20 cellular contexts compared by ENCODE assay signal in the genomic region with DNA sequence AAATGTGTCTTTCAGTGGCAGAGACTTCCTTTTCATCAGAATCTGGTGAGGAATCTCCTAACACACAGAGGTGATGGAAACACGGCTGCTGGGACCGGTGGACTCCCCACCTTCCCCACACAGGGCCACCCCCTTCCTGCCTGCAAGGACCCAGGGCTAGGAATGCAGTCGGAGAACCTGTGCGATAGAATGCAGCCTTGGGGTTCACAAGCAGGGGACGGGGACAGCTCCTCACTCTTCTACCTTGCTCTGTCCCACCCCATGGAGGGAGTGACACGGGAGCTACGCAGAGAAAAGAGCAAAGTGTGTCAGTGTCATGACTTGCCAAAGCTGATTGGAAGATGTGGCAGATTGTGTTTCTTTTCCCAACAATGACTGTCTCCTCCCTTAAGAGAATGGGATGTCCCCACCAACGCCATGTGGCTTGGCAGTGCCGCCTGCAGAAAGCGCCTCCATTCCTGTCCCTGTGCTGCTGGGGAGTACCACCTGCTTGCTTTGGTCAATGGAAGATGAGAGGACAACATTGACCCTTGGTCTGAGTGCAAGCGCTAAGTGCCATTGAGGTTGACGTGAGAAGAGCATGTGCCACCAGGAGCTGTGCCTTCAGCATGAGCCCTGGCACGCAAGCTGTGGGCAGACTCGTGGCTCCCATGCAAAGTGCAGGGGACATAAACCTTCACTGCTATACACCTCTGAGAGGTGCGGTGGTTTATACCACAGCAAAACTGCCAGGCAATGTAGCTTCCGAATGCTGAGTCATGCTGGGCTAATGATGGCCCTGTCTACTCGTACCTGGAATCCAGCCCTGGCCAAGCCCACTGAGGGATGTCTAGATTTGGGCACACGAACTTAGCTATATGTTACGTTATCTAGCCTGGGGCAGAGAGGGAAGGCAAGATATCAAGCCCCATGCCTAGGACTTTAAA. TPM values are rescaled to one million over a fixed set of nuclear protein-coding genes. Genes with fewer than 3 reads are reported as not detected.
DNase-seq lines count a peak whose midpoint lies in the region; ATAC-seq and TF ChIP-seq lines count a peak whose summit lies in the region.
"Had no signal": no experiment of that assay in that cellular context is flagged by ENCODE, and none has a peak within 500 bp of the region (broad histone marks: within the 10 kb centered on the region; RNA-seq: fewer than 3 reads in every experiment).

No MANE protein-coding gene starts in this region.

- TF ChIP-seq CTCF in HCT116 (IDR thresholded peaks at IDR 0.05 in 2 of 3, conservative IDR thresholded peaks at IDR 0.05 in 1 of 3; ENCODE audit: borderline replicate concordance in 1 of 3, insufficient read depth in 1 of 3, low read depth in 2 of 3, low read length in 2 of 3): no peak
- no peak for TF ChIP-seq CTCF in nephron progenitor cell (IDR thresholded peaks at IDR 0.05)

- H3K4me1 Mint-ChIP-seq in CD4-positive, CD25-positive, alpha-beta regulatory T cell: peaks cover 13 to 32% (median 20%) of the 10 kb centered on the region in 4 donors
- H3K4me1 Mint-ChIP-seq in activated naive CD8-positive, alpha-beta T cell treated with anti-CD3 and anti-CD28 coated beads, Interleukin-2, amount 50 U/mL, for 24 hours: peaks cover 48% of the 10 kb centered on the region
- H3K4me1 Mint-ChIP-seq in nephron progenitor cell: peaks cover 4% of the 10 kb centered on the region

- H3K9me2 ChIP-seq in HCT116 (ENCODE audit: insufficient read depth): no peaks in the 10 kb centered on the region

- no peaks in the 10 kb centered on the region for H3K36me3 ChIP-seq in CD4-positive, CD25-positive, alpha-beta regulatory T cell (ENCODE audit: control insufficient read depth, insufficient read depth, low read length)
- H3K36me3 ChIP-seq in HCT116 (ENCODE audit: control insufficient read depth in 1 of 2, insufficient read depth in 2 of 2, low read length in 2 of 2): 0 out of 4 replicates have a peak, but pooled peaks cover 0 to 15% of the 10 kb centered on the region in 2 experiments
- H3K36me3 ChIP-seq: pancreas had no signal

- peak overlapping the region in 1 of 4 donors; percentile 35 for H3K4me3 Mint-ChIP-seq in CD4-positive, CD25-positive, alpha-beta regulatory T cell
- H3K4me3 Mint-ChIP-seq in activated naive CD8-positive, alpha-beta T cell treated with anti-CD3 and anti-CD28 coated beads, Interleukin-2, amount 50 U/mL, for 24 hours: no peak overlapping the region
- no peak overlapping the region for H3K4me3 Mint-ChIP-seq in nephron progenitor cell
- H3K4me3 Mint-ChIP-seq: B cell, brain had no signal

- RAD21 ChIA-PET in HCT116 (lab: Charles Lee; ENCODE audit: low non-redundant PET in 1 of 2, low total read pairs in 2 of 2, uncharacterized antibody in 2 of 2, unreplicated experiment in 2 of 2): no interaction called here

- peaks cover 95% of the 10 kb centered on the region for H3K79me2 ChIP-seq in HCT116 (ENCODE audit: insufficient read depth, low read length)

- peak overlapping the region in 2 of 3 donors; percentile 32 to 56 for H3K27ac Mint-ChIP-seq in CD4-positive, CD25-positive, alpha-beta regulatory T cell
- peak overlapping the region; percentile 34 for H3K27ac Mint-ChIP-seq in activated naive CD8-positive, alpha-beta T cell treated with anti-CD3 and anti-CD28 coated beads, Interleukin-2, amount 50 U/mL, for 24 hours
- H3K27ac Mint-ChIP-seq in nephron progenitor cell: peak overlapping the region; percentile 39
- H3K27ac Mint-ChIP-seq: B cell, brain had no signal

- peaks cover 13% of the 10 kb centered on the region for H3K4me1 ChIP-seq in CD4-positive, CD25-positive, alpha-beta regulatory T cell (ENCODE audit: control insufficient read depth, insufficient read depth, low read length, poor library complexity, severe bottlenecking)
- peaks cover 18 to 64% of the 10 kb centered on the region in 2 experiments for H3K4me1 ChIP-seq in HCT116 (ENCODE audit: control insufficient read depth in 1 of 2, insufficient read depth in 2 of 2, low read length in 2 of 2)
- H3K4me1 ChIP-seq: testis had no signal

- peak overlapping the region; percentile 5; the same call in 1 of the 2 replicates for H3K9ac ChIP-seq in HCT116 (ENCODE audit: low read length)

- no peak for TF ChIP-seq POLR2A in HCT116 (IDR thresholded peaks at IDR 0.05; ENCODE audit: borderline replicate concordance, extremely low read depth, insufficient read depth, insufficient read length)

- H3K9me3 Mint-ChIP-seq in CD4-positive, CD25-positive, alpha-beta regulatory T cell: peaks cover 0 to 3% (median 0%) of the 10 kb centered on the region in 7 donors
- H3K9me3 Mint-ChIP-seq in activated naive CD8-positive, alpha-beta T cell treated with anti-CD3 and anti-CD28 coated beads, Interleukin-2, amount 50 U/mL, for 24 hours: peaks cover 15% of the 10 kb centered on the region
- peaks cover 22% of the 10 kb centered on the region for H3K9me3 Mint-ChIP-seq in nephron progenitor cell

- H3K36me3 Mint-ChIP-seq in CD4-positive, CD25-positive, alpha-beta regulatory T cell: peaks cover 5% of the 10 kb centered on the region
- peaks cover 19% of the 10 kb centered on the region for H3K36me3 Mint-ChIP-seq in activated naive CD8-positive, alpha-beta T cell treated with anti-CD3 and anti-CD28 coated beads, Interleukin-2, amount 50 U/mL, for 24 hours (ENCODE audit: low read depth)
- H3K36me3 Mint-ChIP-seq in nephron progenitor cell (ENCODE audit: low read depth): no peaks in the 10 kb centered on the region
- H3K36me3 Mint-ChIP-seq: brain had no signal

- H3K4me3 ChIP-seq in CD4-positive, CD25-positive, alpha-beta regulatory T cell (ENCODE audit: low read depth, low read length): no peak overlapping the region
- no peak overlapping the region; a peak in 1 of 4 replicates for H3K4me3 ChIP-seq in HCT116 (replicated peaks in 1 of 2; ENCODE audit: low read depth in 1 of 2, low read length in 2 of 2)
- H3K4me3 ChIP-seq: pancreas, testis had no signal

- H3K27me3 ChIP-seq in CD4-positive, CD25-positive, alpha-beta regulatory T cell (ENCODE audit: control insufficient read depth, insufficient read depth, low read length): no peaks in the 10 kb centered on the region
- H3K27me3 ChIP-seq in HCT116 (ENCODE audit: insufficient read depth, low read length): no peaks in the 10 kb centered on the region
- H3K27me3 ChIP-seq: pancreas, testis had no signal

- BruUV-seq in HCT116 (replicated peaks; lab: Mats Ljungman, UMichigan): no TSS peak

- intact Hi-C loops in HCT116 (cut with micrococcal nuclease): no loop called here

- H3K4me2 ChIP-seq in HCT116 (ENCODE audit: low read length): peak overlapping the region; percentile 47

- no peak for TF ChIP-seq RAD21 in HCT116 (IDR thresholded peaks at IDR 0.05; ENCODE audit: low read depth)

- no peak for ATAC-seq in CD4-positive, CD25-positive, alpha-beta regulatory T cell (ENCODE audit: low read depth in 2 of 2)
- ATAC-seq in HCT116: peak; percentile 57
- no peak for ATAC-seq in activated naive CD8-positive, alpha-beta T cell treated with anti-CD3 and anti-CD28 coated beads, Interleukin-2, amount 50 U/mL, for 24 hours
- no peak for ATAC-seq in GM21737 (IDR thresholded peaks at IDR 0.05; ENCODE audit: unreplicated experiment)
- ATAC-seq: left ventricle myocardium superior, pancreas, Right ventricle myocardium inferior, T-cell had no signal

- no peaks in the 10 kb centered on the region for H3K9me3 ChIP-seq in CD4-positive, CD25-positive, alpha-beta regulatory T cell (ENCODE audit: control insufficient read depth in 2 of 2, low read length in 2 of 2)
- no peaks in the 10 kb centered on the region; a peak in 1 of 4 replicates for H3K9me3 ChIP-seq in HCT116 (ENCODE audit: control insufficient read depth in 1 of 2, insufficient read depth in 1 of 2, low read depth in 1 of 2, low read length in 2 of 2)
- H3K9me3 ChIP-seq: pancreas, testis had no signal

- CTCF ChIA-PET in HCT116 (lab: Charles Lee): no interaction called here

- DNase-seq in CD4-positive, CD25-positive, alpha-beta regulatory T cell: no peak
- no peak for DNase-seq in HCT116 (ENCODE audit: low read depth, low spot score)
- peak; percentile 2 for DNase-seq in activated naive CD8-positive, alpha-beta T cell treated with anti-CD3 and anti-CD28 coated beads, Interleukin-2, amount 50 U/mL, for 24 hours
- no peak for DNase-seq in nephron progenitor cell
- DNase-seq in activated CD4-positive, CD25-positive, alpha-beta regulatory T cell (lab: John Stamatoyannopoulos, UW): no peak
- DNase-seq in NCI-H2081 (lab: John Stamatoyannopoulos, UW): no peak
- DNase-seq in Ammon's horn (ENCODE audit: low spot score): no peak
- DNase-seq: activated naive CD4-positive, alpha-beta T cell treated with Interleukin-2 at 50 U/mL for 16 hours; dermis blood vessel endothelial cell; Kasumi-1; left ventricle myocardium superior; NCI-H1417 treated with DMSO at 0.1 percent for 48 hours; NCI-H226; testis had no signal

- H2AFZ ChIP-seq in HCT116 (ENCODE audit: low read depth, low read length, poor library complexity, severe bottlenecking): no peak overlapping the region

- no peak overlapping the region for H3K27ac ChIP-seq in CD4-positive, CD25-positive, alpha-beta regulatory T cell (ENCODE audit: insufficient read depth, low read length, poor library complexity, severe bottlenecking)
- peak overlapping the region; percentile 28; the same call in 1 of the 2 replicates for H3K27ac ChIP-seq in HCT116 (ENCODE audit: low read depth, low read length)
- H3K27ac ChIP-seq: testis had no signal

- peaks cover 12% of the 10 kb centered on the region for H3K27me3 Mint-ChIP-seq in CD4-positive, CD25-positive, alpha-beta regulatory T cell
- H3K27me3 Mint-ChIP-seq in activated naive CD8-positive, alpha-beta T cell treated with anti-CD3 and anti-CD28 coated beads, Interleukin-2, amount 50 U/mL, for 24 hours: no peaks in the 10 kb centered on the region
- no peaks in the 10 kb centered on the region for H3K27me3 Mint-ChIP-seq in nephron progenitor cell (ENCODE audit: low read depth, poor library complexity)
- H3K27me3 Mint-ChIP-seq: B cell, T-cell had no signal

- POLR2A ChIA-PET in HCT116 (lab: Charles Lee): no interaction called here

- H4K20me1 ChIP-seq in HCT116 (ENCODE audit: insufficient read depth): no peaks in the 10 kb centered on the region

TF ChIP-seq in HCT116, 20 proteins besides CTCF, POLR2A, EP300 and RAD21:
- TF ChIP-seq, protein P1, sequence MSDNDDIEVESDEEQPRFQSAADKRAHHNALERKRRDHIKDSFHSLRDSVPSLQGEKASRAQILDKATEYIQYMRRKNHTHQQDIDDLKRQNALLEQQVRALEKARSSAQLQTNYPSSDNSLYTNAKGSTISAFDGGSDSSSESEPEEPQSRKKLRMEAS (IDR thresholded peaks at IDR 0.05): peak; percentile 17; the same call in 1 of the 2 replicates
- TF ChIP-seq FOSL1 (IDR thresholded peaks at IDR 0.05; ENCODE audit: low read depth): no peak
TF ChIP-seq in HCT116: peak in this region for 1.

RNA-seq across cellular contexts. Expression of a gene that starts 41.8 kb away (rescaled TPM):
- 1.0 TPM for total RNA-seq in CD4-positive, CD25-positive, alpha-beta regulatory T cell
- polyA plus RNA-seq in CD4-positive, CD25-positive, alpha-beta regulatory T cell: not detected
- 135 TPM for total RNA-seq in HCT116 (2021; ENCODE audit: unreplicated experiment)
- 123 and 126 TPM in 2 replicates for polyA plus RNA-seq in HCT116 (2012)
- total RNA-seq: B cell, dermis blood vessel endothelial cell, left ventricle myocardium superior, Right ventricle myocardium inferior had no signal

Comparison
In these comparisons a context has a peak if more than half of its experiments do, and no peak if none do; other contexts are left out.
1. RNA of a gene that starts 41.8 kb away (total RNA-seq): 135 TPM in HCT116 (single experiment); 1.0 TPM in CD4-positive, CD25-positive, alpha-beta regulatory T cell (single experiment); every median in the first group is over 10 times any median in the second.
2. Peak in every context shown above with its lines, with median percentiles within 50 percentile points of each other: H3K27ac Mint-ChIP-seq.